ENCODE assay signal across 1 cellular context in the genomic region with DNA sequence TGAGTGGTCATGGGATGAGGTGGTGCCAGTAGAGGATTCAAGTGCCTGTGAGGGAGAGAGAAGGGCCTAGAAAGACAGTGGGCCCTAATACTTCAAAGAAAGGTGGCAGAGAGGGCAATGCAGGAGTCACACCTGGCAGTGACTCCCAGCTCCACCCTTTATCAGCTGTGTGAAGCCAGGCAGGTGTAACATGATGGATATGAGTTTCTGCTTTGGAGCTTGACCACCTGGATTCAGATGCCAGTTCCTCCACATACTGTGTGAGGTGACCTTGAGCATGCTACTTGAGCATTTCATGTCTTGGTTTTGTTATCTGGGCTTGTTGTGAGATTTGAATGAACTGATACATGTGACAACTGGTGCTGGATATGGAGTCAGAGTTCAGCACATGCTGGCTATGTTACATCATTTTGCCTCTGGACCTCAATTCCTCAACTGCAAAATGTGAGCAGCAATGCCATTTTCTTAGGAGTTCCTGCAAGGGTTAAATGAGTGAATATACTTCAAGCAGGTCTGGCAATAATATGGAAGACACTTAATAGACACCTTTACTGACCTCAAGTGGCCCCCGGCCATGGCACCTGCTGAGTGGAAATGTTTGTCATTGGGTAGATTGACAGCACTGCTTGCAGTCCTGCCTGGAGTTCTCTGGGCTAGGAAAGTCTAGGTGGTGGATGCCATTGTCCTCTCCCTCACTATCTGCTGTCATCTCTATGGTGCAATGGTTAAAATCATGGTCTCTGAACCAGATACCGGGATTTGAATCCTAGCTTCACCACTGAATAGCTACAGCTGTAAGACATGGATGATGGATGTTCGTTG.
A peak's percentile ranks its signal among the peaks of the same experiment; 100 is the strongest.
TF ChIP-seq lines count a peak whose summit lies in the region.

No MANE protein-coding gene starts in this region.

TF ChIP-seq in K562, 482 proteins besides CTCF, POLR2A, EP300 and RAD21:
- TF ChIP-seq MCM7 (IDR thresholded peaks at IDR 0.05) (no peak), HEY1 (CRISPR knock-in tag; IDR thresholded peaks at IDR 0.05; ENCODE audit: borderline replicate concordance) (no peak), MXI1 (IDR thresholded peaks at IDR 0.05; ENCODE audit: low read depth, low read length) (no peak), ZNF764 (CRISPR knock-in tag; IDR thresholded peaks at IDR 0.05; ENCODE audit: low read depth) (no peak), GABPA (tag; conservative IDR thresholded peaks at IDR 0.05; ENCODE audit: low read depth) (no peak), GTF2F1 (IDR thresholded peaks at IDR 0.05; ENCODE audit: low read depth, low read length) (no peak), CBX8 (IDR thresholded peaks at IDR 0.05; ENCODE audit: borderline replicate concordance, extremely low read depth, low read depth, low read length, poor library complexity, severe bottlenecking) (no peak), SMAD1 (IDR thresholded peaks at IDR 0.05; ENCODE audit: low read depth, low read length, partially characterized antibody) (no peak), SMARCA5 (IDR thresholded peaks at IDR 0.05) (no peak), XRCC3 (IDR thresholded peaks at IDR 0.05) (no peak), CEBPB (tag; IDR thresholded peaks at IDR 0.05) (peak; percentile 80), CEBPG (CRISPR knock-in tag; IDR thresholded peaks at IDR 0.05) (peak; percentile 55; the same call in 1 of the 2 replicates), CEBPG (tag; conservative IDR thresholded peaks at IDR 0.05 in 1 of 2, IDR thresholded peaks at IDR 0.05 in 1 of 2) (peak; percentile 20 to 55; a peak in 2 of 4 replicates), ZNF197 (CRISPR knock-in tag; IDR thresholded peaks at IDR 0.05; ENCODE audit: low read depth) (no peak), RUNX1 (IDR thresholded peaks at IDR 0.05; ENCODE audit: low read depth) (no peak), NR2C1 (IDR thresholded peaks at IDR 0.05) (no peak), NR2C1 (tag; IDR thresholded peaks at IDR 0.05) (no peak), ZFP36 (IDR thresholded peaks at IDR 0.05; ENCODE audit: low read depth, low read length, partially characterized antibody) (no peak), CBFA2T2 (conservative IDR thresholded peaks at IDR 0.05) (0 out of 2 replicates have a peak, but pooled peaks have one; percentile 0), C11orf30 (IDR thresholded peaks at IDR 0.05; ENCODE audit: low read depth) (no peak), CHD4 (IDR thresholded peaks at IDR 0.05; ENCODE audit: insufficient read depth, insufficient replicate concordance, low read depth, low read length, poor library complexity, severe bottlenecking) (no peak), LEF1 (IDR thresholded peaks at IDR 0.05) (0 out of 2 replicates have a peak, but pooled peaks have one; percentile 8), TBP (optimal IDR thresholded peaks at IDR 0.05; ENCODE audit: low read depth, low read length) (no peak), PHF8 (IDR thresholded peaks at IDR 0.05; ENCODE audit: borderline replicate concordance, low read length) (no peak), ATF1 (CRISPR knock-in tag; IDR thresholded peaks at IDR 0.05) (no peak), ATF1 (tag; IDR thresholded peaks at IDR 0.05) (peak; percentile 14; the same call in 1 of the 2 replicates), ZKSCAN1 (IDR thresholded peaks at IDR 0.05; ENCODE audit: low read depth, low read length) (0 out of 2 replicates have a peak, but pooled peaks have one; percentile 1), LCOR (CRISPR knock-in tag; IDR thresholded peaks at IDR 0.05) (no peak), MAFK (IDR thresholded peaks at IDR 0.05; ENCODE audit: low read length) (no peak), ZNF830 (CRISPR knock-in tag; IDR thresholded peaks at IDR 0.05) (no peak), CREBBP (IDR thresholded peaks at IDR 0.05; ENCODE audit: low read depth, low read length) (no peak), GATAD2A (IDR thresholded peaks at IDR 0.05) (0 out of 2 replicates have a peak, but pooled peaks have one; percentile 37), NR2C2 (CRISPR knock-in tag; IDR thresholded peaks at IDR 0.05) (no peak), NR2C2 (tag; IDR thresholded peaks at IDR 0.05) (peak; percentile 60), HDAC2 (IDR thresholded peaks at IDR 0.05) (peak; percentile 17; the same call in 1 of the 2 replicates), TEAD1 (CRISPR knock-in tag; IDR thresholded peaks at IDR 0.05) (no peak), MIER1 (IDR thresholded peaks at IDR 0.05; ENCODE audit: low read depth) (no peak), ZNF589 (CRISPR knock-in tag; IDR thresholded peaks at IDR 0.05; ENCODE audit: low read depth) (peak; percentile 26; the same call in 1 of the 2 replicates), SMAD4 (CRISPR knock-in tag; conservative IDR thresholded peaks at IDR 0.05) (0 out of 2 replicates have a peak, but pooled peaks have one; percentile 3), BRF1 (IDR thresholded peaks at IDR 0.05; ENCODE audit: borderline replicate concordance, extremely low read depth, insufficient read length) (no peak)
- TF ChIP-seq, protein P1, sequence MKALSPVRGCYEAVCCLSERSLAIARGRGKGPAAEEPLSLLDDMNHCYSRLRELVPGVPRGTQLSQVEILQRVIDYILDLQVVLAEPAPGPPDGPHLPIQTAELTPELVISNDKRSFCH (CRISPR knock-in tag; IDR thresholded peaks at IDR 0.05) = no peak
- TF ChIP-seq, protein P1 (tag; IDR thresholded peaks at IDR 0.05) = 0 out of 2 replicates have a peak, but pooled peaks have one; percentile 84
- TF ChIP-seq, protein P2, sequence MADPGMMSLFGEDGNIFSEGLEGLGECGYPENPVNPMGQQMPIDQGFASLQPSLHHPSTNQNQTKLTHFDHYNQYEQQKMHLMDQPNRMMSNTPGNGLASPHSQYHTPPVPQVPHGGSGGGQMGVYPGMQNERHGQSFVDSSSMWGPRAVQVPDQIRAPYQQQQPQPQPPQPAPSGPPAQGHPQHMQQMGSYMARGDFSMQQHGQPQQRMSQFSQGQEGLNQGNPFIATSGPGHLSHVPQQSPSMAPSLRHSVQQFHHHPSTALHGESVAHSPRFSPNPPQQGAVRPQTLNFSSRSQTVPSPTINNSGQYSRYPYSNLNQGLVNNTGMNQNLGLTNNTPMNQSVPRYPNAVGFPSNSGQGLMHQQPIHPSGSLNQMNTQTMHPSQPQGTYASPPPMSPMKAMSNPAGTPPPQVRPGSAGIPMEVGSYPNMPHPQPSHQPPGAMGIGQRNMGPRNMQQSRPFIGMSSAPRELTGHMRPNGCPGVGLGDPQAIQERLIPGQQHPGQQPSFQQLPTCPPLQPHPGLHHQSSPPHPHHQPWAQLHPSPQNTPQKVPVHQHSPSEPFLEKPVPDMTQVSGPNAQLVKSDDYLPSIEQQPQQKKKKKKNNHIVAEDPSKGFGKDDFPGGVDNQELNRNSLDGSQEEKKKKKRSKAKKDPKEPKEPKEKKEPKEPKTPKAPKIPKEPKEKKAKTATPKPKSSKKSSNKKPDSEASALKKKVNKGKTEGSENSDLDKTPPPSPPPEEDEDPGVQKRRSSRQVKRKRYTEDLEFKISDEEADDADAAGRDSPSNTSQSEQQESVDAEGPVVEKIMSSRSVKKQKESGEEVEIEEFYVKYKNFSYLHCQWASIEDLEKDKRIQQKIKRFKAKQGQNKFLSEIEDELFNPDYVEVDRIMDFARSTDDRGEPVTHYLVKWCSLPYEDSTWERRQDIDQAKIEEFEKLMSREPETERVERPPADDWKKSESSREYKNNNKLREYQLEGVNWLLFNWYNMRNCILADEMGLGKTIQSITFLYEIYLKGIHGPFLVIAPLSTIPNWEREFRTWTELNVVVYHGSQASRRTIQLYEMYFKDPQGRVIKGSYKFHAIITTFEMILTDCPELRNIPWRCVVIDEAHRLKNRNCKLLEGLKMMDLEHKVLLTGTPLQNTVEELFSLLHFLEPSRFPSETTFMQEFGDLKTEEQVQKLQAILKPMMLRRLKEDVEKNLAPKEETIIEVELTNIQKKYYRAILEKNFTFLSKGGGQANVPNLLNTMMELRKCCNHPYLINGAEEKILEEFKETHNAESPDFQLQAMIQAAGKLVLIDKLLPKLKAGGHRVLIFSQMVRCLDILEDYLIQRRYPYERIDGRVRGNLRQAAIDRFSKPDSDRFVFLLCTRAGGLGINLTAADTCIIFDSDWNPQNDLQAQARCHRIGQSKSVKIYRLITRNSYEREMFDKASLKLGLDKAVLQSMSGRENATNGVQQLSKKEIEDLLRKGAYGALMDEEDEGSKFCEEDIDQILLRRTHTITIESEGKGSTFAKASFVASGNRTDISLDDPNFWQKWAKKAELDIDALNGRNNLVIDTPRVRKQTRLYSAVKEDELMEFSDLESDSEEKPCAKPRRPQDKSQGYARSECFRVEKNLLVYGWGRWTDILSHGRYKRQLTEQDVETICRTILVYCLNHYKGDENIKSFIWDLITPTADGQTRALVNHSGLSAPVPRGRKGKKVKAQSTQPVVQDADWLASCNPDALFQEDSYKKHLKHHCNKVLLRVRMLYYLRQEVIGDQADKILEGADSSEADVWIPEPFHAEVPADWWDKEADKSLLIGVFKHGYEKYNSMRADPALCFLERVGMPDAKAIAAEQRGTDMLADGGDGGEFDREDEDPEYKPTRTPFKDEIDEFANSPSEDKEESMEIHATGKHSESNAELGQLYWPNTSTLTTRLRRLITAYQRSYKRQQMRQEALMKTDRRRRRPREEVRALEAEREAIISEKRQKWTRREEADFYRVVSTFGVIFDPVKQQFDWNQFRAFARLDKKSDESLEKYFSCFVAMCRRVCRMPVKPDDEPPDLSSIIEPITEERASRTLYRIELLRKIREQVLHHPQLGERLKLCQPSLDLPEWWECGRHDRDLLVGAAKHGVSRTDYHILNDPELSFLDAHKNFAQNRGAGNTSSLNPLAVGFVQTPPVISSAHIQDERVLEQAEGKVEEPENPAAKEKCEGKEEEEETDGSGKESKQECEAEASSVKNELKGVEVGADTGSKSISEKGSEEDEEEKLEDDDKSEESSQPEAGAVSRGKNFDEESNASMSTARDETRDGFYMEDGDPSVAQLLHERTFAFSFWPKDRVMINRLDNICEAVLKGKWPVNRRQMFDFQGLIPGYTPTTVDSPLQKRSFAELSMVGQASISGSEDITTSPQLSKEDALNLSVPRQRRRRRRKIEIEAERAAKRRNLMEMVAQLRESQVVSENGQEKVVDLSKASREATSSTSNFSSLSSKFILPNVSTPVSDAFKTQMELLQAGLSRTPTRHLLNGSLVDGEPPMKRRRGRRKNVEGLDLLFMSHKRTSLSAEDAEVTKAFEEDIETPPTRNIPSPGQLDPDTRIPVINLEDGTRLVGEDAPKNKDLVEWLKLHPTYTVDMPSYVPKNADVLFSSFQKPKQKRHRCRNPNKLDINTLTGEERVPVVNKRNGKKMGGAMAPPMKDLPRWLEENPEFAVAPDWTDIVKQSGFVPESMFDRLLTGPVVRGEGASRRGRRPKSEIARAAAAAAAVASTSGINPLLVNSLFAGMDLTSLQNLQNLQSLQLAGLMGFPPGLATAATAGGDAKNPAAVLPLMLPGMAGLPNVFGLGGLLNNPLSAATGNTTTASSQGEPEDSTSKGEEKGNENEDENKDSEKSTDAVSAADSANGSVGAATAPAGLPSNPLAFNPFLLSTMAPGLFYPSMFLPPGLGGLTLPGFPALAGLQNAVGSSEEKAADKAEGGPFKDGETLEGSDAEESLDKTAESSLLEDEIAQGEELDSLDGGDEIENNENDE (IDR thresholded peaks at IDR 0.05; ENCODE audit: low read depth, low read length) = no peak
- TF ChIP-seq, protein P3, sequence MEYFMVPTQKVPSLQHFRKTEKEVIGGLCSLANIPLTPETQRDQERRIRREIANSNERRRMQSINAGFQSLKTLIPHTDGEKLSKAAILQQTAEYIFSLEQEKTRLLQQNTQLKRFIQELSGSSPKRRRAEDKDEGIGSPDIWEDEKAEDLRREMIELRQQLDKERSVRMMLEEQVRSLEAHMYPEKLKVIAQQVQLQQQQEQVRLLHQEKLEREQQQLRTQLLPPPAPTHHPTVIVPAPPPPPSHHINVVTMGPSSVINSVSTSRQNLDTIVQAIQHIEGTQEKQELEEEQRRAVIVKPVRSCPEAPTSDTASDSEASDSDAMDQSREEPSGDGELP (CRISPR knock-in tag; IDR thresholded peaks at IDR 0.05; ENCODE audit: borderline replicate concordance) = peak; percentile 1; the same call in 1 of the 2 replicates
- TF ChIP-seq, protein P4, sequence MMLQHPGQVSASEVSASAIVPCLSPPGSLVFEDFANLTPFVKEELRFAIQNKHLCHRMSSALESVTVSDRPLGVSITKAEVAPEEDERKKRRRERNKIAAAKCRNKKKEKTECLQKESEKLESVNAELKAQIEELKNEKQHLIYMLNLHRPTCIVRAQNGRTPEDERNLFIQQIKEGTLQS (IDR thresholded peaks at IDR 0.05) = 0 out of 2 replicates have a peak, but pooled peaks have one; percentile 10
- TF ChIP-seq, protein P4 (CRISPR knock-in tag; conservative IDR thresholded peaks at IDR 0.05) = no peak
- TF ChIP-seq, protein P5, sequence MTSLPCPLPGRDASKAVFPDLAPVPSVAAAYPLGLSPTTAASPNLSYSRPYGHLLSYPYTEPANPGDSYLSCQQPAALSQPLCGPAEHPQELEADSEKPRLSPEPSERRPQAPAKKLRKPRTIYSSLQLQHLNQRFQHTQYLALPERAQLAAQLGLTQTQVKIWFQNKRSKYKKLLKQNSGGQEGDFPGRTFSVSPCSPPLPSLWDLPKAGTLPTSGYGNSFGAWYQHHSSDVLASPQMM (CRISPR knock-in tag; IDR thresholded peaks at IDR 0.05) = no peak
- TF ChIP-seq, protein P6, sequence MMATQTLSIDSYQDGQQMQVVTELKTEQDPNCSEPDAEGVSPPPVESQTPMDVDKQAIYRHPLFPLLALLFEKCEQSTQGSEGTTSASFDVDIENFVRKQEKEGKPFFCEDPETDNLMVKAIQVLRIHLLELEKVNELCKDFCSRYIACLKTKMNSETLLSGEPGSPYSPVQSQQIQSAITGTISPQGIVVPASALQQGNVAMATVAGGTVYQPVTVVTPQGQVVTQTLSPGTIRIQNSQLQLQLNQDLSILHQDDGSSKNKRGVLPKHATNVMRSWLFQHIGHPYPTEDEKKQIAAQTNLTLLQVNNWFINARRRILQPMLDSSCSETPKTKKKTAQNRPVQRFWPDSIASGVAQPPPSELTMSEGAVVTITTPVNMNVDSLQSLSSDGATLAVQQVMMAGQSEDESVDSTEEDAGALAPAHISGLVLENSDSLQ (IDR thresholded peaks at IDR 0.05) = peak; percentile 15; the same call in 1 of the 2 replicates
